Comparison of ENCODE assay signal across 9 cellular contexts in genomic region chr1:94926365-94926914, GRCh38. TPM values are rescaled to one million over a fixed set of nuclear protein-coding genes. Genes with fewer than 3 reads are reported as not detected.
DNase-seq lines count a peak whose midpoint lies in the region; ATAC-seq and TF ChIP-seq lines count a peak whose summit lies in the region.
"Had no signal": no experiment of that assay in that cellular context is flagged by ENCODE, and none has a peak within 500 bp of the region (broad histone marks: within the 10 kb centered on the region; RNA-seq: fewer than 3 reads in every experiment).

No MANE protein-coding gene starts in this region.

- intact Hi-C loops in IMR-90 (cut with micrococcal nuclease): loop anchor here (10.0 kb wide), 1 partner anchor 308 kb away; the partner anchor contains the start of gene RWDD3
- intact Hi-C loops in natural killer cell (cut with micrococcal nuclease): no loop called here

- peak overlapping the region; percentile 29; the same call in 1 of the 2 replicates for H3K18ac ChIP-seq in IMR-90 (ENCODE audit: low read depth, low read length)

- peak overlapping the region; percentile 79 for H3K4me3 Mint-ChIP-seq in natural killer cell

- peak overlapping the region; percentile 54 to 98; a peak in 3 of 4 replicates for H4K8ac ChIP-seq in IMR-90 (ENCODE audit: low read depth in 2 of 2, low read length in 2 of 2)

- TF ChIP-seq RAD21 in IMR-90 (IDR thresholded peaks at IDR 0.05; ENCODE audit: low read length): peak; percentile 31

- peak overlapping the region; percentile 89 for H2BK5ac ChIP-seq in IMR-90 (ENCODE audit: low read depth, low read length, poor library complexity, severe bottlenecking)

- peak overlapping the region; percentile 73 for H2AFZ ChIP-seq in IMR-90 (replicated peaks; ENCODE audit: low read length, poor library complexity)

- H3K36me3 Mint-ChIP-seq in natural killer cell: no peaks in the 10 kb centered on the region

- H3K36me3 ChIP-seq in IMR-90 (ENCODE audit: control insufficient read depth, insufficient read depth, low read length): peaks cover 7% of the 10 kb centered on the region

- peaks cover 41% of the 10 kb centered on the region for H4K20me1 ChIP-seq in IMR-90 (ENCODE audit: insufficient read depth, low read length)

- POLR2A ChIA-PET in IMR-90 (lab: Charles Lee; ENCODE audit: unreplicated experiment): interaction anchor here (0.7 kb wide), 1 partner anchor 86 kb away, joined by 4 read pairs; no protein-coding TSS in a partner anchor

- dilution Hi-C loops in IMR-90 (cut with HindIII; ENCODE audit: low sequenced_read_pairs, unreplicated experiment): no loop called here

- TF ChIP-seq POLR2A in IMR-90 (IDR thresholded peaks at IDR 0.05; ENCODE audit: low read depth, low read length): no peak

- no peaks in the 10 kb centered on the region for H3K9me3 ChIP-seq in IMR-90 (ENCODE audit: control insufficient read depth, insufficient read depth, low read length)

- BruUV-seq in IMR-90 (replicated peaks; lab: Mats Ljungman, UMichigan): no TSS peak

- peak overlapping the region; percentile 63 for H3K4me3 ChIP-seq in IMR-90 (ENCODE audit: insufficient read depth, low read depth, low read length)
- peak overlapping the region; percentile 93 for H3K4me3 ChIP-seq in fibroblast of pulmonary artery (replicated peaks; ENCODE audit: low read depth, low read length)

- peak overlapping the region; percentile 97 for H3K4ac ChIP-seq in IMR-90 (ENCODE audit: low read depth, low read length)

- H4K5ac ChIP-seq in IMR-90 (ENCODE audit: low read depth, low read length): no peak overlapping the region; the same call in 1 of the 2 replicates

- TF ChIP-seq CTCF in IMR-90 (conservative IDR thresholded peaks at IDR 0.05; ENCODE audit: low read depth, low read length) (peak; percentile 51), fibroblast of pulmonary artery (IDR thresholded peaks at IDR 0.05; ENCODE audit: low read length, missing control alignments) (peak; percentile 27), natural killer cell (IDR thresholded peaks at IDR 0.05) (no peak)

- H2BK15ac ChIP-seq in IMR-90 (ENCODE audit: low read depth, low read length): no peak overlapping the region

- peak overlapping the region; percentile 98; the same call in 1 of the 2 replicates for H3K23ac ChIP-seq in IMR-90 (ENCODE audit: low read depth, low read length)

- H3K14ac ChIP-seq in IMR-90 (replicated peaks; ENCODE audit: low read depth, low read length): peak overlapping the region; percentile 100

- no peak overlapping the region for H2BK20ac ChIP-seq in IMR-90 (ENCODE audit: low read depth, low read length)

- peak overlapping the region; percentile 96 for H2BK120ac ChIP-seq in IMR-90 (ENCODE audit: low read depth, low read length)

- in situ Hi-C loops in IMR-90 (cut with MboI; ENCODE audit: low sequenced_read_pairs): no loop called here

- H4K91ac ChIP-seq in IMR-90 (ENCODE audit: insufficient read depth, low read depth, low read length): peak overlapping the region; percentile 92

- H3K27ac Mint-ChIP-seq in natural killer cell: peak overlapping the region in 1 of 2 donors; percentile 33

- peaks cover 15% of the 10 kb centered on the region; the same call in 1 of the 2 replicates for H3K9me1 ChIP-seq in IMR-90 (ENCODE audit: insufficient read depth, low read length)

- peak overlapping the region; percentile 71 for H2AK5ac ChIP-seq in IMR-90 (ENCODE audit: low read depth, low read length)

- H3K9ac ChIP-seq in IMR-90 (ENCODE audit: low read depth, low read length): peak overlapping the region; percentile 89

- CTCF ChIA-PET in IMR-90 (lab: Yijun Ruan, JAX): interaction anchor here (1.0 to 1.8 kb wide), 2 partner anchors 13 to 72 kb away, joined by 3 to 7 read pairs; no protein-coding TSS in a partner anchor

- WGBS in IMR-90 (ENCODE audit: extremely low coverage in 2 of 2, insufficient read length in 1 of 2), 2 experiments: 1% methylated on average over 23 of the region's 65 CpGs; no CpG with 5 or more reads in 1 of the 2 experiments

- no peaks in the 10 kb centered on the region for H3K9me3 Mint-ChIP-seq in natural killer cell

- H3K4me2 ChIP-seq in IMR-90 (ENCODE audit: low read depth, low read length): peak overlapping the region; percentile 24; the same call in 1 of the 2 replicates

- peaks cover 23% of the 10 kb centered on the region for H3K4me1 ChIP-seq in IMR-90 (ENCODE audit: control insufficient read depth, insufficient read depth, low read length)

- peaks cover 4 to 45% of the 10 kb centered on the region in 2 experiments; a peak in 2 of 4 replicates for H3K79me1 ChIP-seq in IMR-90 (ENCODE audit: low read depth in 1 of 2, low read length in 2 of 2)

- DNase-seq in NCI-H1694 treated with DMSO at 0.1 percent for 48 hours (lab: John Stamatoyannopoulos, UW) (peak; percentile 49), NCI-H1694 (lab: John Stamatoyannopoulos, UW) (no peak), IMR-90 (peak; percentile 53), fibroblast of pulmonary artery (ENCODE audit: low read depth) (peak; percentile 64), natural killer cell (peak; percentile 19), OCI-M1 (lab: John Stamatoyannopoulos, UW) (no peak)
- peak; percentile 36 for DNase-seq in activated CD8-positive, alpha-beta memory T cell treated with anti-CD3 and anti-CD28 coated beads, Interleukin-2, amount 50 U/mL, for 4 hours
- DNase-seq: DND-41 had no signal

- peak overlapping the region; percentile 99 for H3K56ac ChIP-seq in IMR-90 (ENCODE audit: extremely low read depth, insufficient read depth, low read length)

- H3K27me3 ChIP-seq in IMR-90 (ENCODE audit: control insufficient read depth, insufficient read depth, low read length): no peaks in the 10 kb centered on the region

- H3K4me1 Mint-ChIP-seq in natural killer cell: peaks cover 21 to 23% of the 10 kb centered on the region in 2 donors

- H3K27ac ChIP-seq in IMR-90 (ENCODE audit: insufficient read depth, low read length): peak overlapping the region; percentile 93

- peak overlapping the region; percentile 99 for H2AK9ac ChIP-seq in IMR-90 (replicated peaks; ENCODE audit: low read depth, low read length, poor library complexity)

- ATAC-seq in GM21447 (IDR thresholded peaks at IDR 0.05; ENCODE audit: unreplicated experiment): peak; percentile 30
- ATAC-seq in IMR-90 (ENCODE audit: low read depth): peak; percentile 24
- peak in 2 of 3 donors; percentile 15 for ATAC-seq in natural killer cell

- H3K27me3 Mint-ChIP-seq in natural killer cell (ENCODE audit: low read depth in 2 of 2): peaks cover 52 to 53% of the 10 kb centered on the region in 2 donors

TF ChIP-seq in IMR-90, 13 proteins besides CTCF, POLR2A, EP300 and RAD21:
- TF ChIP-seq, protein P1, sequence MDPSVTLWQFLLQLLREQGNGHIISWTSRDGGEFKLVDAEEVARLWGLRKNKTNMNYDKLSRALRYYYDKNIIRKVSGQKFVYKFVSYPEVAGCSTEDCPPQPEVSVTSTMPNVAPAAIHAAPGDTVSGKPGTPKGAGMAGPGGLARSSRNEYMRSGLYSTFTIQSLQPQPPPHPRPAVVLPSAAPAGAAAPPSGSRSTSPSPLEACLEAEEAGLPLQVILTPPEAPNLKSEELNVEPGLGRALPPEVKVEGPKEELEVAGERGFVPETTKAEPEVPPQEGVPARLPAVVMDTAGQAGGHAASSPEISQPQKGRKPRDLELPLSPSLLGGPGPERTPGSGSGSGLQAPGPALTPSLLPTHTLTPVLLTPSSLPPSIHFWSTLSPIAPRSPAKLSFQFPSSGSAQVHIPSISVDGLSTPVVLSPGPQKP (IDR thresholded peaks at IDR 0.05; ENCODE audit: borderline replicate concordance, low read depth, low read length): no peak
- TF ChIP-seq CHD1 (IDR thresholded peaks at IDR 0.05; ENCODE audit: low read depth, low read length) (no peak; the same call in 1 of the 2 replicates), MXI1 (IDR thresholded peaks at IDR 0.05; ENCODE audit: borderline replicate concordance, low read depth, low read length) (no peak), RFX5 (IDR thresholded peaks at IDR 0.05; ENCODE audit: low read depth, low read length) (no peak), SMC3 (IDR thresholded peaks at IDR 0.05; ENCODE audit: low read depth, low read length) (peak; percentile 23; the same call in 1 of the 2 replicates), MAFK (IDR thresholded peaks at IDR 0.05; ENCODE audit: low read depth, low read length) (no peak), FOS (IDR thresholded peaks at IDR 0.05; ENCODE audit: low read depth, low read length) (no peak), BHLHE40 (IDR thresholded peaks at IDR 0.05; ENCODE audit: low read depth, low read length) (no peak), NFE2L2 (IDR thresholded peaks at IDR 0.05; ENCODE audit: low read depth, low read length) (no peak), RCOR1 (IDR thresholded peaks at IDR 0.05; ENCODE audit: insufficient replicate concordance, low read length) (no peak), CEBPB (IDR thresholded peaks at IDR 0.05; ENCODE audit: low read depth, low read length) (no peak), USF2 (IDR thresholded peaks at IDR 0.05; ENCODE audit: low read depth, low read length) (no peak), MAZ (IDR thresholded peaks at IDR 0.05; ENCODE audit: borderline replicate concordance, low read depth, low read length) (peak; percentile 24; the same call in 1 of the 2 replicates)

RNA-seq across cellular contexts. Expression of gene CNN3, which starts 0.5 kb away (rescaled TPM):
- total RNA-seq in IMR-90 (2012; rRNA removed) (552 and 592 TPM in 2 replicates), natural killer cell (1 to 10 TPM in 1 of 3 donors, under 1 TPM in 2; 0.55 to 1.7 (median 0.96) TPM)
- 214 and 249 TPM in 2 replicates for polyA plus RNA-seq in IMR-90 (2012; rRNA removed)
- 118 and 124 TPM in 2 replicates for polyA plus RNA-seq in IMR-90 (2012; cell fraction: cytosol; rRNA removed)
- 47.8 and 219 TPM in 2 replicates for polyA plus RNA-seq in IMR-90 (2012; cell fraction: nucleus; rRNA removed; ENCODE audit: low replicate concordance)

Comparison
In these comparisons a context has a peak if more than half of its experiments do, and no peak if none do; other contexts are left out.
1. DNase-seq: peak in NCI-H1694 treated with DMSO at 0.1 percent for 48 hours (single experiment), IMR-90 (single experiment), activated CD8-positive, alpha-beta memory T cell treated with anti-CD3 and anti-CD28 coated beads, Interleukin-2, amount 50 U/mL, for 4 hours (single experiment), fibroblast of pulmonary artery (single experiment) and natural killer cell (single experiment); none in NCI-H1694 (single experiment) and OCI-M1 (single experiment).
2. RNA of gene CNN3, which starts 0.5 kb away (total RNA-seq): 552 to 592 TPM in IMR-90; 0.55 to 1.7 TPM in natural killer cell; every median in the first group is over 100 times any median in the second.
3. Peak in every context shown above with its lines, with median percentiles within 50 percentile points of each other: ATAC-seq.